14 cellular contexts compared by ENCODE assay signal in genomic region chr12:124425667-124426066, GRCh38.
"Had no signal": no experiment of that assay in that cellular context is flagged by ENCODE, and none has a peak within 500 bp of the region (broad histone marks: within the 10 kb centered on the region; RNA-seq: fewer than 3 reads in every experiment).

No MANE protein-coding gene starts in this region.

- H3K4me3 Mint-ChIP-seq: activated CD4-positive, alpha-beta T cell treated with anti-CD3 and anti-CD28 coated beads, Interleukin-2, amount 10 ng/mL, durations not matched to agents 7 days and 5 days; activated naive CD4-positive, alpha-beta T cell treated with anti-CD3 and anti-CD28 coated beads, Interleukin-2, amount 10 ng/mL, durations not matched to agents 7 days and 5 days; T-helper 1 cell treated with Interleukin-12 subunit alpha and Interleukin-12 subunit beta and Interleukin-4 antibody, amounts not matched to agents 30 μg/mL and 1 μg/mL, for 36 hours had no signal

- H3K4me1 Mint-ChIP-seq: activated CD4-positive, alpha-beta T cell treated with anti-CD3 and anti-CD28 coated beads, Interleukin-2, amount 10 ng/mL, durations not matched to agents 7 days and 5 days; activated naive CD4-positive, alpha-beta T cell treated with anti-CD3 and anti-CD28 coated beads, Interleukin-2, amount 10 ng/mL, durations not matched to agents 7 days and 5 days had no signal

- DNase-seq: activated CD4-positive, alpha-beta T cell treated with anti-CD3 and anti-CD28 coated beads, Interleukin-2, amount 10 ng/mL, durations not matched to agents 7 days and 5 days; activated CD4-positive, CD25-positive, alpha-beta regulatory T cell; activated naive CD4-positive, alpha-beta T cell treated with anti-CD3 and anti-CD28 coated beads, Interleukin-2, amount 10 ng/mL, durations not matched to agents 7 days and 5 days; caudate nucleus; effector memory CD4-positive, alpha-beta T cell; hypothalamus; lower lobe of right lung; pancreas had no signal

- H3K9me3 Mint-ChIP-seq: activated CD4-positive, alpha-beta T cell treated with anti-CD3 and anti-CD28 coated beads, Interleukin-2, amount 10 ng/mL, durations not matched to agents 7 days and 5 days; activated naive CD4-positive, alpha-beta T cell treated with anti-CD3 and anti-CD28 coated beads, Interleukin-2, amount 10 ng/mL, durations not matched to agents 7 days and 5 days; activated T-helper 2 cell treated with anti-CD3 and anti-CD28 coated beads, Interferon-gamma antibody, Interleukin-2, Interleukin-4, amounts not matched to agents 10 μg/mL and 5 μg/mL and 100 μg/mL, durations not matched to agents 14 hours and 24 hours and 36 hours; T-helper 1 cell treated with Interleukin-12 subunit alpha and Interleukin-12 subunit beta and Interleukin-4 antibody, amounts not matched to agents 30 μg/mL and 1 μg/mL, for 36 hours had no signal

- H3K27ac ChIP-seq: epithelial cell of prostate, lower lobe of right lung, pancreas had no signal

- H3K27me3 Mint-ChIP-seq: activated CD4-positive, alpha-beta T cell treated with anti-CD3 and anti-CD28 coated beads, Interleukin-2, amount 10 ng/mL, durations not matched to agents 7 days and 5 days; activated naive CD4-positive, alpha-beta T cell treated with anti-CD3 and anti-CD28 coated beads, Interleukin-2, amount 10 ng/mL, durations not matched to agents 7 days and 5 days had no signal

- H3K27ac Mint-ChIP-seq: activated CD4-positive, alpha-beta T cell treated with anti-CD3 and anti-CD28 coated beads, Interleukin-2, amount 10 ng/mL, durations not matched to agents 7 days and 5 days; activated naive CD4-positive, alpha-beta T cell treated with anti-CD3 and anti-CD28 coated beads, Interleukin-2, amount 10 ng/mL, durations not matched to agents 7 days and 5 days; activated T-helper 2 cell treated with anti-CD3 and anti-CD28 coated beads, Interferon-gamma antibody, Interleukin-2, Interleukin-4, amounts not matched to agents 10 μg/mL and 5 μg/mL and 100 μg/mL, durations not matched to agents 14 hours and 24 hours and 36 hours; T-helper 1 cell treated with Interleukin-12 subunit alpha and Interleukin-12 subunit beta and Interleukin-4 antibody, amounts not matched to agents 30 μg/mL and 1 μg/mL, for 36 hours had no signal

- H3K4me3 ChIP-seq: lower lobe of right lung, pancreas, skin epidermis, tibial nerve had no signal

- ATAC-seq: lower lobe of right lung, pancreas, SK-N-SH treated with all-trans-retinoic acid at 6 μM for 48 hours had no signal
